1 cellular context compared by ENCODE assay signal in the genomic region with DNA sequence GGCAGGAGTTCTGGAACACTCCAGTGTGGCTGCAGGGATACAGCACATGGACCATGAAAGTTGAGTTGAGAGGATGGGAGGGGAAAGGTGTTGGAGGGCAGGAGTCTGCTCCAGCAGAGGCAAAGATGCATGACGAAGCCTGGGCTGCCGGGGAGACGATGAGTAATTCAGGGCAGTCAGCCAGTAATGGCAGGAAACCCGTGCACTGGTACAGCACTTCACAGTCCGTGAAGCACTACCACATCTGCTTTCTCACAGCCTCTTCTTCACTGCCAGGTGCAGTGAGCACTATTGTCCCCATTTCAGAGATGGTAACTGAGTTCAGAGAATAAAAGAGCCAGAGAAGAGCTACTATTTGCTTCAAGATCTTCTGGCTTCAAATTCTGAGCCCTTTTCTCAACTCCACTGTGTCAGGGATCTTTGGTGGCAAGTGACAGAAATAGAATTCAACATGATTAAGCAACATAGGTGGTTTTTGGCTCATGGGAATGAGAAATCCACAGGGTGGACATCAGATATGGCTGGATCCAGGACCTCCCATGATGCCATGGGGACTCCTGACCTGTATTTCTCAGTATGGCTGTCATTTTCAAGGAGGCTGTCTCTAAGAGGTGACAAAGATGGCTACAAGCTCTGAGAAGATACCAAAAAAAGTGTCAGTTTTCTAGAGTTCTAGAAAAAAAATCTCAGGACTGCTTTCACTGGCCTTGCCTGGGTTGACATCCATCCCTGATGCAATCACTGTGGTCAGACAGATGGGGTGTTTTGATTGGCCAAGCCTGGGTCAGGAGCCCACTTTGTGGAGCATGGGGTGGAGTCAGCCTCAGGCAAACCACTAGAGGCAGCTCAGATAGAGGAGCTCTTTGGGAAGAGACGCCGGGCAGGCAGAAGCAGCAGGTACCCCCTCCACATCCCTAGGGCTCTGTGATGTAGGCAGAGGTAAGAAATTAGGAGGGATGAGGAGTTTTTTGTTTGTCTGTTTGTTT.
TF ChIP-seq lines count a peak whose summit lies in the region.

No MANE protein-coding gene starts in this region.

TF ChIP-seq in HepG2, 621 proteins besides CTCF, POLR2A, EP300 and RAD21 (continued from another document):
- 0 out of 2 replicates have a peak, but pooled peaks have one; percentile 39 for TF ChIP-seq NFAT5 (CRISPR knock-in tag; IDR thresholded peaks at IDR 0.05)
- TF ChIP-seq HNF4A (CRISPR knock-in tag; IDR thresholded peaks at IDR 0.05), result no peak
- TF ChIP-seq MTERF4 (CRISPR knock-in tag; IDR thresholded peaks at IDR 0.05), result no peak
- TF ChIP-seq FUBP1 (CRISPR knock-in tag; IDR thresholded peaks at IDR 0.05; ENCODE audit: borderline replicate concordance), result no peak
- TF ChIP-seq TBX2 (CRISPR knock-in tag; IDR thresholded peaks at IDR 0.05; ENCODE audit: borderline replicate concordance), result no peak
- no peak for TF ChIP-seq NCOR1 (IDR thresholded peaks at IDR 0.05; ENCODE audit: borderline replicate concordance, low read length)
- TF ChIP-seq NFYC (CRISPR knock-in tag; IDR thresholded peaks at IDR 0.05), result peak; percentile 73
- peak; percentile 23; the same call in 1 of the 2 replicates for TF ChIP-seq POLR2AphosphoS5 (IDR thresholded peaks at IDR 0.05; ENCODE audit: low read depth, low read length)
- TF ChIP-seq ZMYM3 (CRISPR knock-in tag; IDR thresholded peaks at IDR 0.05), result 0 out of 2 replicates have a peak, but pooled peaks have one; percentile 44
- TF ChIP-seq ZNF354B (CRISPR knock-in tag; IDR thresholded peaks at IDR 0.05), result no peak
- TF ChIP-seq KMT2B (CRISPR knock-in tag; IDR thresholded peaks at IDR 0.05), result no peak
- TF ChIP-seq, protein P1, sequence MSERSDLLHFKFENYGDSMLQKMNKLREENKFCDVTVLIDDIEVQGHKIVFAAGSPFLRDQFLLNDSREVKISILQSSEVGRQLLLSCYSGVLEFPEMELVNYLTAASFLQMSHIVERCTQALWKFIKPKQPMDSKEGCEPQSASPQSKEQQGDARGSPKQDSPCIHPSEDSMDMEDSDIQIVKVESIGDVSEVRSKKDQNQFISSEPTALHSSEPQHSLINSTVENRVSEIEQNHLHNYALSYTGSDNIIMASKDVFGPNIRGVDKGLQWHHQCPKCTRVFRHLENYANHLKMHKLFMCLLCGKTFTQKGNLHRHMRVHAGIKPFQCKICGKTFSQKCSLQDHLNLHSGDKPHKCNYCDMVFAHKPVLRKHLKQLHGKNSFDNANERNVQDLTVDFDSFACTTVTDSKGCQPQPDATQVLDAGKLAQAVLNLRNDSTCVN (CRISPR knock-in tag; IDR thresholded peaks at IDR 0.05; ENCODE audit: borderline replicate concordance), result 0 out of 2 replicates have a peak, but pooled peaks have one; percentile 43
- TF ChIP-seq ZNF703 (CRISPR knock-in tag; IDR thresholded peaks at IDR 0.05; ENCODE audit: borderline replicate concordance), result no peak
- no peak for TF ChIP-seq ZNF232 (CRISPR knock-in tag; IDR thresholded peaks at IDR 0.05; ENCODE audit: borderline replicate concordance)
- peak; percentile 34; the same call in 1 of the 2 replicates for TF ChIP-seq FOSL2 (CRISPR knock-in tag; IDR thresholded peaks at IDR 0.05)
- peak; percentile 41; the same call in 1 of the 2 replicates for TF ChIP-seq ZNF629 (CRISPR knock-in tag; conservative IDR thresholded peaks at IDR 0.05)
- TF ChIP-seq ZMYM2 (CRISPR knock-in tag; IDR thresholded peaks at IDR 0.05), result no peak
- peak; percentile 77 for TF ChIP-seq CEBPG (CRISPR knock-in tag; IDR thresholded peaks at IDR 0.05)
- no peak for TF ChIP-seq ZSCAN30 (CRISPR knock-in tag; IDR thresholded peaks at IDR 0.05)
- TF ChIP-seq ZNF564 (CRISPR knock-in tag; IDR thresholded peaks at IDR 0.05), result 0 out of 2 replicates have a peak, but pooled peaks have one; percentile 28
- 0 out of 2 replicates have a peak, but pooled peaks have one; percentile 15 for TF ChIP-seq SAP130 (CRISPR knock-in tag; IDR thresholded peaks at IDR 0.05; ENCODE audit: low read depth)
- peak; percentile 99 for TF ChIP-seq ZNF329 (CRISPR knock-in tag; IDR thresholded peaks at IDR 0.05; ENCODE audit: low read depth)
- TF ChIP-seq, protein P2, sequence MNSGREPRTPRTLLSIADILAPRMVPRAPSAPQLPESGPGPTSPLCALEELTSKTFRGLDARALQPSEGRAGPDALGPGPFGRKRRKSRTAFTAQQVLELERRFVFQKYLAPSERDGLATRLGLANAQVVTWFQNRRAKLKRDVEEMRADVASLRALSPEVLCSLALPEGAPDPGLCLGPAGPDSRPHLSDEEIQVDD (CRISPR knock-in tag; IDR thresholded peaks at IDR 0.05; ENCODE audit: borderline replicate concordance), result no peak
- peak; percentile 83; the same call in 1 of the 2 replicates for TF ChIP-seq CEBPB (IDR thresholded peaks at IDR 0.05; ENCODE audit: borderline replicate concordance, low read depth, low read length)
- no peak for TF ChIP-seq HDAC1 (CRISPR knock-in tag; IDR thresholded peaks at IDR 0.05)
- TF ChIP-seq, protein P3, sequence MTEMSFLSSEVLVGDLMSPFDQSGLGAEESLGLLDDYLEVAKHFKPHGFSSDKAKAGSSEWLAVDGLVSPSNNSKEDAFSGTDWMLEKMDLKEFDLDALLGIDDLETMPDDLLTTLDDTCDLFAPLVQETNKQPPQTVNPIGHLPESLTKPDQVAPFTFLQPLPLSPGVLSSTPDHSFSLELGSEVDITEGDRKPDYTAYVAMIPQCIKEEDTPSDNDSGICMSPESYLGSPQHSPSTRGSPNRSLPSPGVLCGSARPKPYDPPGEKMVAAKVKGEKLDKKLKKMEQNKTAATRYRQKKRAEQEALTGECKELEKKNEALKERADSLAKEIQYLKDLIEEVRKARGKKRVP (CRISPR knock-in tag; IDR thresholded peaks at IDR 0.05), result peak in 1 of 2 experiments; percentile 93; a peak in 2 of 4 replicates
- no peak for TF ChIP-seq JUND (CRISPR knock-in tag; IDR thresholded peaks at IDR 0.05)
- 0 out of 2 replicates have a peak, but pooled peaks have one; percentile 32 for TF ChIP-seq RCOR2 (CRISPR knock-in tag; IDR thresholded peaks at IDR 0.05)
- no peak for TF ChIP-seq ZNF572 (CRISPR knock-in tag; IDR thresholded peaks at IDR 0.05)
- peak; percentile 47 for TF ChIP-seq NFYB (CRISPR knock-in tag; IDR thresholded peaks at IDR 0.05)
- TF ChIP-seq KDM1A (CRISPR knock-in tag; IDR thresholded peaks at IDR 0.05), result 0 out of 2 replicates have a peak, but pooled peaks have one; percentile 19
- no peak for TF ChIP-seq CHCHD3 (CRISPR knock-in tag; IDR thresholded peaks at IDR 0.05)
- TF ChIP-seq ZSCAN9 (CRISPR knock-in tag; IDR thresholded peaks at IDR 0.05; ENCODE audit: borderline replicate concordance), result no peak
